In genomic region chr10:12710594-12711343, GRCh38 we compare ENCODE assay signal across 7 cellular contexts.
DNase-seq lines count a peak whose midpoint lies in the region; ATAC-seq and TF ChIP-seq lines count a peak whose summit lies in the region.

No MANE protein-coding gene starts in this region.

- TF ChIP-seq CTCF in endodermal cell (conservative IDR thresholded peaks at IDR 0.05), result peak; percentile 91
- TF ChIP-seq CTCF in mucosa of descending colon (IDR thresholded peaks at IDR 0.05), result peak; percentile 89

- H3K27ac Mint-ChIP-seq in endodermal cell, result no peak overlapping the region

- H3K4me3 ChIP-seq in endodermal cell (ENCODE audit: low read length) (no peak overlapping the region), mucosa of descending colon (no peak overlapping the region)

- 45 to 52% methylated on average over 7 to 9 of the region's 9 CpGs for WGBS in endodermal cell (ENCODE audit: insufficient coverage in 1 of 2, insufficient read length in 1 of 2), 2 experiments

- H3K9me3 Mint-ChIP-seq in endodermal cell, result no peaks in the 10 kb centered on the region

- H3K4me3 Mint-ChIP-seq in endodermal cell, result no peak overlapping the region

- ATAC-seq in GM18498 (IDR thresholded peaks at IDR 0.05; ENCODE audit: unreplicated experiment) (peak; percentile 62), HG03571 (IDR thresholded peaks at IDR 0.05; ENCODE audit: unreplicated experiment) (peak; percentile 78), mucosa of descending colon (peak; percentile 85)

- H3K27ac ChIP-seq in endodermal cell (ENCODE audit: low read depth, low read length), result no peak overlapping the region

- no peaks in the 10 kb centered on the region for H3K27me3 ChIP-seq in endodermal cell (ENCODE audit: control insufficient read depth, insufficient read depth, low read length, poor library complexity, severe bottlenecking)

- H3K4me1 Mint-ChIP-seq in endodermal cell, result peaks cover 11% of the 10 kb centered on the region

- peaks cover 5% of the 10 kb centered on the region for H3K4me1 ChIP-seq in endodermal cell (ENCODE audit: control insufficient read depth, insufficient read depth, low read length)
- peaks cover 8% of the 10 kb centered on the region for H3K4me1 ChIP-seq in mucosa of descending colon (ENCODE audit: low read depth)

- DNase-seq in NOMO-1 treated with dmso at 0.1 percent for 144 hours (lab: John Stamatoyannopoulos, UW; ENCODE audit: unreplicated experiment), result peak; percentile 65
- DNase-seq in activated CD8-positive, alpha-beta memory T cell treated with anti-CD3 and anti-CD28 coated beads for 48 hours (ENCODE audit: low read depth in 2 of 3, low spot score in 2 of 3), result peak; percentile 55 to 75 (median 60)
- peak; percentile 91 for DNase-seq in endodermal cell
- peak; percentile 64 to 86 (median 82) for DNase-seq in mucosa of descending colon
- DNase-seq in stimulated activated CD8-positive, alpha-beta memory T cell treated with anti-CD3 and anti-CD28 coated beads, Interleukin-4, amount 100 ng/mL, for 1 hour (ENCODE audit: low read depth in 2 of 2, low spot score in 1 of 2), result peak; percentile 49 to 56

- no peaks in the 10 kb centered on the region for H3K36me3 Mint-ChIP-seq in endodermal cell (ENCODE audit: low read depth)

- intact Hi-C loops in mucosa of descending colon (cut with DNase I, micrococcal nuclease), result loop anchor here (5.0 kb wide), 1 partner anchor 448 kb away; no protein-coding TSS in a partner anchor

- no peaks in the 10 kb centered on the region for H3K9me3 ChIP-seq in endodermal cell (ENCODE audit: control insufficient read depth, low read length)
- H3K9me3 ChIP-seq in mucosa of descending colon, result no peaks in the 10 kb centered on the region

- H3K27me3 Mint-ChIP-seq in endodermal cell (ENCODE audit: insufficient read depth), result peaks cover 4% of the 10 kb centered on the region

- H3K9ac ChIP-seq in endodermal cell (ENCODE audit: extremely low read depth, low read length, poor library complexity, severe bottlenecking), result no peak overlapping the region

- no peaks in the 10 kb centered on the region for H3K36me3 ChIP-seq in endodermal cell (ENCODE audit: control insufficient read depth, insufficient read depth, low read length)
- no peaks in the 10 kb centered on the region for H3K36me3 ChIP-seq in mucosa of descending colon (ENCODE audit: low read depth)
